ENCODE assay signal across 8 cellular contexts in genomic region chr9:126398403-126399058, GRCh38.
DNase-seq lines count a peak whose midpoint lies in the region; ATAC-seq and TF ChIP-seq lines count a peak whose summit lies in the region.

No MANE protein-coding gene starts in this region.

- CTCF ChIA-PET in A673 (lab: Charles Lee), result interaction anchor here (0.6 to 1.7 kb wide), 11 partner anchors 10 to 991 kb away, joined by 3 to 11 read pairs (median 4); no protein-coding TSS in a partner anchor

- H3K4me3 ChIP-seq in A673 (ENCODE audit: low read depth, low read length, poor library complexity, severe bottlenecking), result no peak overlapping the region

- TF ChIP-seq CTCF in A673 (conservative IDR thresholded peaks at IDR 0.05; ENCODE audit: low read depth, low read length) (peak; percentile 99), GM20000 (IDR thresholded peaks at IDR 0.05; ENCODE audit: extremely low read depth, missing control alignments) (peak; percentile 96), nephron (IDR thresholded peaks at IDR 0.05; ENCODE audit: unreplicated experiment in 3 of 3) (peak; percentile 96 to 97 (median 96))

- no peak overlapping the region for H3K4me3 Mint-ChIP-seq in activated T-cell treated with anti-CD3 and anti-CD28 coated beads, Interleukin-2, amount 50 U/mL, for 24 hours
- H3K4me3 Mint-ChIP-seq in nephron, result no peak overlapping the region

- POLR2A ChIA-PET in A673 (lab: Charles Lee; ENCODE audit: low non-redundant PET), result no interaction called here

- no peak overlapping the region for H3K27ac Mint-ChIP-seq in activated T-cell treated with anti-CD3 and anti-CD28 coated beads, Interleukin-2, amount 50 U/mL, for 24 hours
- no peak overlapping the region for H3K27ac Mint-ChIP-seq in nephron

- intact Hi-C loops in A673 (cut with micrococcal nuclease; ENCODE audit: unreplicated experiment), result loop anchor here (1.0 to 10.0 kb wide), 3 partner anchors 94 to 994 kb away; no protein-coding TSS in a partner anchor

- no peaks in the 10 kb centered on the region for H3K9me3 Mint-ChIP-seq in activated T-cell treated with anti-CD3 and anti-CD28 coated beads, Interleukin-2, amount 50 U/mL, for 24 hours
- H3K9me3 Mint-ChIP-seq in nephron, result no peaks in the 10 kb centered on the region

- no peaks in the 10 kb centered on the region for H3K9me3 ChIP-seq in A673 (ENCODE audit: low read depth, low read length, poor library complexity, severe bottlenecking)

- no peaks in the 10 kb centered on the region for H3K36me3 ChIP-seq in A673 (ENCODE audit: insufficient read depth, low read length, poor library complexity, severe bottlenecking)

- BruUV-seq in A673 (replicated peaks; lab: Mats Ljungman, UMichigan), result no TSS peak

- DNase-seq in A673 (ENCODE audit: low spot score), result peak; percentile 62
- peak; percentile 76 for DNase-seq in GM20000 (ENCODE audit: low spot score)
- peak; percentile 82 for DNase-seq in OCI-M1 (lab: John Stamatoyannopoulos, UW)
- DNase-seq in activated T-cell treated with anti-CD3 and anti-CD28 coated beads, Interleukin-2, amount 50 U/mL, for 24 hours, result peak; percentile 86
- DNase-seq in fibroblast of gingiva (ENCODE audit: low read depth), result peak; percentile 48
- peak; percentile 55 for DNase-seq in stimulated activated naive CD4-positive, alpha-beta T cell treated with Interleukin-2 at 50 U/mL for 16 hours (lab: John Stamatoyannopoulos, UW)

- no peaks in the 10 kb centered on the region for H3K4me1 ChIP-seq in A673 (ENCODE audit: insufficient read depth, low read length, poor library complexity, severe bottlenecking)

- no peak for ATAC-seq in GM21717 (IDR thresholded peaks at IDR 0.05; ENCODE audit: unreplicated experiment)

- H3K27me3 ChIP-seq in A673 (replicated peaks; ENCODE audit: insufficient read depth, low read depth, low read length, poor library complexity), result no peaks in the 10 kb centered on the region

- no peak overlapping the region for H3K27ac ChIP-seq in A673 (ENCODE audit: low read depth, low read length, poor library complexity, severe bottlenecking)

- no peaks in the 10 kb centered on the region for H3K36me3 Mint-ChIP-seq in activated T-cell treated with anti-CD3 and anti-CD28 coated beads, Interleukin-2, amount 50 U/mL, for 24 hours (ENCODE audit: low read depth)
- peaks cover 38% of the 10 kb centered on the region for H3K36me3 Mint-ChIP-seq in nephron (ENCODE audit: low read depth)

- H3K27me3 Mint-ChIP-seq in activated T-cell treated with anti-CD3 and anti-CD28 coated beads, Interleukin-2, amount 50 U/mL, for 24 hours, result peaks cover 4% of the 10 kb centered on the region
- H3K27me3 Mint-ChIP-seq in nephron (ENCODE audit: low read depth), result peaks cover 3% of the 10 kb centered on the region

- H3K4me1 Mint-ChIP-seq in activated T-cell treated with anti-CD3 and anti-CD28 coated beads, Interleukin-2, amount 50 U/mL, for 24 hours (ENCODE audit: low read depth), result peaks cover 53% of the 10 kb centered on the region
- peaks cover 10% of the 10 kb centered on the region for H3K4me1 Mint-ChIP-seq in nephron
